ENCODE assay signal across 9 cellular contexts in genomic region chr5:179818746-179819295, GRCh38. TPM values are rescaled to one million over a fixed set of nuclear protein-coding genes. Genes with fewer than 3 reads are reported as not detected.
A peak's percentile ranks its signal among the peaks of the same experiment; 100 is the strongest.
DNase-seq lines count a peak whose midpoint lies in the region; ATAC-seq and TF ChIP-seq lines count a peak whose summit lies in the region.
"Had no signal": no experiment of that assay in that cellular context is flagged by ENCODE, and none has a peak within 500 bp of the region (broad histone marks: within the 10 kb centered on the region; RNA-seq: fewer than 3 reads in every experiment).

No MANE protein-coding gene starts in this region.

- TF ChIP-seq CTCF in choroid plexus epithelial cell (conservative IDR thresholded peaks at IDR 0.05; ENCODE audit: low read depth, low read length), result no peak

- H3K36me3 Mint-ChIP-seq in activated CD4-positive, alpha-beta T cell treated with anti-CD3 and anti-CD28 coated beads for 36 hours (ENCODE audit: low read depth), result peaks cover 26% of the 10 kb centered on the region

- H3K4me3 ChIP-seq in choroid plexus epithelial cell (ENCODE audit: low read depth, low read length), result peak overlapping the region; percentile 41

- H3K27me3 Mint-ChIP-seq in activated CD4-positive, alpha-beta T cell treated with anti-CD3 and anti-CD28 coated beads for 36 hours, result peaks cover 2% of the 10 kb centered on the region

- H3K4me1 Mint-ChIP-seq in activated CD4-positive, alpha-beta T cell treated with anti-CD3 and anti-CD28 coated beads for 36 hours, result peaks cover 37% of the 10 kb centered on the region

- POLR2A ChIA-PET in activated CD4-positive, alpha-beta T cell treated with anti-CD3 and anti-CD28 coated beads for 36 hours (lab: Charles Lee), result no interaction called here

- ATAC-seq in HG02678 (IDR thresholded peaks at IDR 0.05; ENCODE audit: unreplicated experiment) (peak; percentile 67), left colon (peak; percentile 74)
- peak; percentile 68 for ATAC-seq in activated CD4-positive, alpha-beta T cell treated with anti-CD3 and anti-CD28 coated beads for 36 hours

- DNase-seq in NCI-H1436 (lab: John Stamatoyannopoulos, UW), result peak; percentile 34
- no peak for DNase-seq in NCI-H1436 treated with DMSO at 0.1 percent for 48 hours (lab: John Stamatoyannopoulos, UW)
- peak; percentile 61 for DNase-seq in NCI-H1105 treated with DMSO at 0.1 percent for 48 hours (lab: John Stamatoyannopoulos, UW)
- DNase-seq in activated CD4-positive, alpha-beta T cell treated with anti-CD3 and anti-CD28 coated beads for 36 hours, result peak; percentile 93
- peak; percentile 98 for DNase-seq in choroid plexus epithelial cell (ENCODE audit: low read depth)
- peak; percentile 96 to 98 for DNase-seq in left colon
- peak; percentile 61 to 69 for DNase-seq in stimulated activated CD4-positive, alpha-beta T cell treated with anti-CD3 and anti-CD28 coated beads, Interleukin-1b, Interleukin-23, amount 100 ng/mL, for 4 hours (ENCODE audit: low read depth in 2 of 2)
- DNase-seq: DND-41 had no signal

- peak overlapping the region; percentile 72 for H3K27ac Mint-ChIP-seq in activated CD4-positive, alpha-beta T cell treated with anti-CD3 and anti-CD28 coated beads for 36 hours

- H3K4me3 Mint-ChIP-seq in activated CD4-positive, alpha-beta T cell treated with anti-CD3 and anti-CD28 coated beads for 36 hours, result peak overlapping the region; percentile 67

- H3K9me3 Mint-ChIP-seq in activated CD4-positive, alpha-beta T cell treated with anti-CD3 and anti-CD28 coated beads for 36 hours (ENCODE audit: low read depth), result no peaks in the 10 kb centered on the region

- CTCF ChIA-PET in activated CD4-positive, alpha-beta T cell treated with anti-CD3 and anti-CD28 coated beads for 36 hours (lab: Charles Lee), result interaction anchor here (1.0 to 2.2 kb wide), 2 partner anchors 9 to 18 kb away, joined by 3 to 10 read pairs; no protein-coding TSS in a partner anchor

- intact Hi-C loops in activated CD4-positive, alpha-beta T cell treated with anti-CD3 and anti-CD28 coated beads for 36 hours (cut with DNase I, micrococcal nuclease), result loop anchor here in 1 of 2 experiments (1.0 kb wide), 1 partner anchor 121 kb away; the partner anchor contains the start of gene CANX
- intact Hi-C loops in left colon (cut with DNase I, micrococcal nuclease), result no loop called here

RNA-seq across cellular contexts. Expression of gene SQSTM1, which starts 1.9 kb away (rescaled TPM):
- total RNA-seq in activated CD4-positive, alpha-beta T cell treated with anti-CD3 and anti-CD28 coated beads for 36 hours, result 10 to 100 TPM; 70.6 to 87.6 TPM
- total RNA-seq in left colon, result 100 to 1,000 TPM; 200 to 355 TPM

RNA-seq across cellular contexts. Expression of gene MGAT4B, which starts 12.2 kb away (rescaled TPM):
- 10 to 100 TPM; 52.4 to 62.8 TPM for total RNA-seq in activated CD4-positive, alpha-beta T cell treated with anti-CD3 and anti-CD28 coated beads for 36 hours
- 100 to 1,000 TPM; 465 to 474 TPM for total RNA-seq in left colon

RNA-seq across cellular contexts. Expression of gene LTC4S, which starts 25.0 kb away (rescaled TPM):
- under 1 TPM; 0.39 to 0.42 TPM for total RNA-seq in activated CD4-positive, alpha-beta T cell treated with anti-CD3 and anti-CD28 coated beads for 36 hours
- total RNA-seq in left colon, result 1 to 10 TPM; 4.2 to 8.7 TPM

RNA-seq across cellular contexts. Expression of gene MRNIP, which starts 39.8 kb away (rescaled TPM):
- total RNA-seq in activated CD4-positive, alpha-beta T cell treated with anti-CD3 and anti-CD28 coated beads for 36 hours, result 10 to 100 TPM; 19.4 to 19.7 TPM
- 10 to 100 TPM; 16.6 to 18.9 TPM for total RNA-seq in left colon

Comparison
In these comparisons a context has a peak if more than half of its experiments do, and no peak if none do; other contexts are left out.
1. RNA of gene MGAT4B, which starts 12.2 kb away (total RNA-seq): 465 to 474 TPM in left colon; 52.4 to 62.8 TPM in activated CD4-positive, alpha-beta T cell treated with anti-CD3 and anti-CD28 coated beads for 36 hours; every median in the first group is over 4 times any median in the second.
2. Peak in every context shown above with its lines, with median percentiles within 50 percentile points of each other: ATAC-seq.